Comparison of ENCODE assay signal across 1 cellular context in the genomic region with DNA sequence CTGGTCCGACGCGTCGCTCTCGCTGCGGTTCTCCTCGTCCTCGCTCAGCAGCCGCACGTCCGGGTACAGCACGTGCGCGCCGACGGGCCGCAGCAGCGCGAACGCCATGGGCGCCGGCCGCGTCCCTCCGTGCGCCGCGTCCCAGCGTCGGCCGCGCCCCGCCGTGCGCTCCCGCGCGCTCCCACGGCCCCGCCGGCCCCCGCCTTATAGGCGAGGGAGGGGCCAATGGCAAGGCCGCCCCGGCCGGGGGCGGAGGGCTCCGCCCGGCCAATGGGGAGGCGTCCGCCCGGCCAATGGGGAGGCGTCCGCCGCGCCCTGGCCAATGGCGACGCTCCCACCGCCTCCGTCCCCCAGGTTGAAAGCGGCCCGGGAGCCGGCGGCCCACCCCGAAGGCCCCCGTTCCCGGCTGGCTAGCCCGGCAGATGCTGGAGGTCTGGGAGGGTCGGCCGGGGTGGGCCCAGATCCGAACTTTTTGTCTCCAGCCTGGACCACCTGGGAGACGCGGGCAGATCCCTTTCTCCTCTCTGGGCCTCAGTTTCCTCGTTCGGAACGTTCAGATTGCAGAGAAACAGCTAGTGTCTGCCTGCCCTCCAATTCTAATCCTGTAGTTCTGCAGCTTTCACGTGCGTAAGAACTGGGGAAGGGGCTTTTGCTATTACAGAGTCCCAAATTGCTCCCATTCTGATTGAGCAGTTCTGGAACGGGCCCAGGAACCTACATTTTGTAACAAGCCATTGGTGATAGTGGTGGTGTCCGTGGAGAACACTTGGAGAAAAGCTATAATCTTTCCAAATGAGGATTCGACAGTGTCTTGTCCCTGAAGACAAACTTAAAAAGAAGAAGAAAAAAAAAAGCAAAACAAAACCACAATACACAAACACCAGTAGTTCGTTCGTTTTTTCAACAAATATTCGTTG.
A peak's percentile ranks its signal among the peaks of the same experiment; 100 is the strongest.
TF ChIP-seq lines count a peak whose summit lies in the region.

A gene with protein sequence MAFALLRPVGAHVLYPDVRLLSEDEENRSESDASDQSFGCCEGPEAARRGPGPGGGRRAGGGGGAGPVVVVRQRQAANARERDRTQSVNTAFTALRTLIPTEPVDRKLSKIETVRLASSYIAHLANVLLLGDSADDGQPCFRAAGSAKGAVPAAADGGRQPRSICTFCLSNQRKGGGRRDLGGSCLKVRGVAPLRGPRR (minus strand): TSS at position 180 of the 917 bp plus-strand sequence. CDS start 72 bp downstream, at position 108.

TF ChIP-seq in K562, 482 proteins besides CTCF, POLR2A, EP300 and RAD21 (continued from another document and continues in another):
- peak; percentile 99 for TF ChIP-seq RBM25 (IDR thresholded peaks at IDR 0.05; ENCODE audit: low read depth, low read length, severe bottlenecking)
- TF ChIP-seq, protein P1, sequence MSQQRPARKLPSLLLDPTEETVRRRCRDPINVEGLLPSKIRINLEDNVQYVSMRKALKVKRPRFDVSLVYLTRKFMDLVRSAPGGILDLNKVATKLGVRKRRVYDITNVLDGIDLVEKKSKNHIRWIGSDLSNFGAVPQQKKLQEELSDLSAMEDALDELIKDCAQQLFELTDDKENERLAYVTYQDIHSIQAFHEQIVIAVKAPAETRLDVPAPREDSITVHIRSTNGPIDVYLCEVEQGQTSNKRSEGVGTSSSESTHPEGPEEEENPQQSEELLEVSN (IDR thresholded peaks at IDR 0.05; ENCODE audit: borderline replicate concordance in 1 of 2, extremely low read depth in 1 of 2, insufficient read depth in 1 of 2, insufficient read length in 1 of 2, low read depth in 1 of 2, low read length in 1 of 2, poor library complexity in 1 of 2, severe bottlenecking in 1 of 2): peak; percentile 60 to 81
- TF ChIP-seq, protein P2, sequence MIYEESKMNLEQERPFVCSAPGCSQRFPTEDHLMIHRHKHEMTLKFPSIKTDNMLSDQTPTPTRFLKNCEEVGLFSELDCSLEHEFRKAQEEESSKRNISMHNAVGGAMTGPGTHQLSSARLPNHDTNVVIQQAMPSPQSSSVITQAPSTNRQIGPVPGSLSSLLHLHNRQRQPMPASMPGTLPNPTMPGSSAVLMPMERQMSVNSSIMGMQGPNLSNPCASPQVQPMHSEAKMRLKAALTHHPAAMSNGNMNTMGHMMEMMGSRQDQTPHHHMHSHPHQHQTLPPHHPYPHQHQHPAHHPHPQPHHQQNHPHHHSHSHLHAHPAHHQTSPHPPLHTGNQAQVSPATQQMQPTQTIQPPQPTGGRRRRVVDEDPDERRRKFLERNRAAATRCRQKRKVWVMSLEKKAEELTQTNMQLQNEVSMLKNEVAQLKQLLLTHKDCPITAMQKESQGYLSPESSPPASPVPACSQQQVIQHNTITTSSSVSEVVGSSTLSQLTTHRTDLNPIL (CRISPR knock-in tag; IDR thresholded peaks at IDR 0.05): no peak
- TF ChIP-seq, protein P3, sequence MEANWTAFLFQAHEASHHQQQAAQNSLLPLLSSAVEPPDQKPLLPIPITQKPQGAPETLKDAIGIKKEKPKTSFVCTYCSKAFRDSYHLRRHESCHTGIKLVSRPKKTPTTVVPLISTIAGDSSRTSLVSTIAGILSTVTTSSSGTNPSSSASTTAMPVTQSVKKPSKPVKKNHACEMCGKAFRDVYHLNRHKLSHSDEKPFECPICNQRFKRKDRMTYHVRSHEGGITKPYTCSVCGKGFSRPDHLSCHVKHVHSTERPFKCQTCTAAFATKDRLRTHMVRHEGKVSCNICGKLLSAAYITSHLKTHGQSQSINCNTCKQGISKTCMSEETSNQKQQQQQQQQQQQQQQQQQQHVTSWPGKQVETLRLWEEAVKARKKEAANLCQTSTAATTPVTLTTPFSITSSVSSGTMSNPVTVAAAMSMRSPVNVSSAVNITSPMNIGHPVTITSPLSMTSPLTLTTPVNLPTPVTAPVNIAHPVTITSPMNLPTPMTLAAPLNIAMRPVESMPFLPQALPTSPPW (CRISPR knock-in tag; IDR thresholded peaks at IDR 0.05): peak; percentile 86
- TF ChIP-seq NR4A1 (CRISPR knock-in tag; IDR thresholded peaks at IDR 0.05): no peak
- TF ChIP-seq NR4A1 (tag; IDR thresholded peaks at IDR 0.05): no peak
- peak; percentile 76 for TF ChIP-seq NFYB (IDR thresholded peaks at IDR 0.05; ENCODE audit: extremely low read depth, insufficient read length)
- no peak for TF ChIP-seq MEIS2 (IDR thresholded peaks at IDR 0.05; ENCODE audit: partially characterized antibody)
- peak; percentile 53; the same call in 1 of the 2 replicates for TF ChIP-seq BHLHE40 (IDR thresholded peaks at IDR 0.05; ENCODE audit: low read length)
- TF ChIP-seq ZNF449 (CRISPR knock-in tag; IDR thresholded peaks at IDR 0.05): no peak
- peak; percentile 78 for TF ChIP-seq FOS (IDR thresholded peaks at IDR 0.05; ENCODE audit: extremely low read depth, insufficient read length)
- TF ChIP-seq MCM5 (IDR thresholded peaks at IDR 0.05; ENCODE audit: low read depth): no peak
- peak; percentile 83 for TF ChIP-seq CXXC5 (CRISPR knock-in tag; IDR thresholded peaks at IDR 0.05)
- TF ChIP-seq DACH1 (IDR thresholded peaks at IDR 0.05; ENCODE audit: partially characterized antibody): no peak
- TF ChIP-seq ZNF77 (CRISPR knock-in tag; IDR thresholded peaks at IDR 0.05): no peak
- TF ChIP-seq ZNF436 (CRISPR knock-in tag; IDR thresholded peaks at IDR 0.05): no peak
- TF ChIP-seq ZNF780A (CRISPR knock-in tag; IDR thresholded peaks at IDR 0.05): no peak
- TF ChIP-seq, protein P4, sequence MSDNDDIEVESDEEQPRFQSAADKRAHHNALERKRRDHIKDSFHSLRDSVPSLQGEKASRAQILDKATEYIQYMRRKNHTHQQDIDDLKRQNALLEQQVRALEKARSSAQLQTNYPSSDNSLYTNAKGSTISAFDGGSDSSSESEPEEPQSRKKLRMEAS (CRISPR knock-in tag; IDR thresholded peaks at IDR 0.05): peak; percentile 19; the same call in 1 of the 2 replicates
- 0 out of 2 replicates have a peak, but pooled peaks have one; percentile 62 for TF ChIP-seq GATAD2B (IDR thresholded peaks at IDR 0.05; ENCODE audit: borderline replicate concordance)
- 0 out of 2 replicates have a peak, but pooled peaks have one; percentile 9 for TF ChIP-seq NR3C1 (CRISPR knock-in tag; IDR thresholded peaks at IDR 0.05)
- TF ChIP-seq RBFOX2 (IDR thresholded peaks at IDR 0.05; ENCODE audit: low read depth, low read length): peak; percentile 58
- peak; percentile 48 for TF ChIP-seq ZFX (CRISPR knock-in tag; IDR thresholded peaks at IDR 0.05)
- TF ChIP-seq RUNX1 (IDR thresholded peaks at IDR 0.05; ENCODE audit: low read depth): no peak
- peak; percentile 67 for TF ChIP-seq KDM5B (IDR thresholded peaks at IDR 0.05; ENCODE audit: insufficient replicate concordance, low read depth, low read length)
- peak; percentile 74 for TF ChIP-seq TBP (optimal IDR thresholded peaks at IDR 0.05; ENCODE audit: low read depth, low read length)
- 0 out of 2 replicates have a peak, but pooled peaks have one; percentile 18 for TF ChIP-seq SIN3B (IDR thresholded peaks at IDR 0.05; ENCODE audit: low read depth)
- TF ChIP-seq GTF2A2 (tag; IDR thresholded peaks at IDR 0.05): peak; percentile 77
- TF ChIP-seq CTBP1 (IDR thresholded peaks at IDR 0.05; ENCODE audit: borderline replicate concordance): peak; percentile 75; the same call in 1 of the 2 replicates
- TF ChIP-seq, protein P5, sequence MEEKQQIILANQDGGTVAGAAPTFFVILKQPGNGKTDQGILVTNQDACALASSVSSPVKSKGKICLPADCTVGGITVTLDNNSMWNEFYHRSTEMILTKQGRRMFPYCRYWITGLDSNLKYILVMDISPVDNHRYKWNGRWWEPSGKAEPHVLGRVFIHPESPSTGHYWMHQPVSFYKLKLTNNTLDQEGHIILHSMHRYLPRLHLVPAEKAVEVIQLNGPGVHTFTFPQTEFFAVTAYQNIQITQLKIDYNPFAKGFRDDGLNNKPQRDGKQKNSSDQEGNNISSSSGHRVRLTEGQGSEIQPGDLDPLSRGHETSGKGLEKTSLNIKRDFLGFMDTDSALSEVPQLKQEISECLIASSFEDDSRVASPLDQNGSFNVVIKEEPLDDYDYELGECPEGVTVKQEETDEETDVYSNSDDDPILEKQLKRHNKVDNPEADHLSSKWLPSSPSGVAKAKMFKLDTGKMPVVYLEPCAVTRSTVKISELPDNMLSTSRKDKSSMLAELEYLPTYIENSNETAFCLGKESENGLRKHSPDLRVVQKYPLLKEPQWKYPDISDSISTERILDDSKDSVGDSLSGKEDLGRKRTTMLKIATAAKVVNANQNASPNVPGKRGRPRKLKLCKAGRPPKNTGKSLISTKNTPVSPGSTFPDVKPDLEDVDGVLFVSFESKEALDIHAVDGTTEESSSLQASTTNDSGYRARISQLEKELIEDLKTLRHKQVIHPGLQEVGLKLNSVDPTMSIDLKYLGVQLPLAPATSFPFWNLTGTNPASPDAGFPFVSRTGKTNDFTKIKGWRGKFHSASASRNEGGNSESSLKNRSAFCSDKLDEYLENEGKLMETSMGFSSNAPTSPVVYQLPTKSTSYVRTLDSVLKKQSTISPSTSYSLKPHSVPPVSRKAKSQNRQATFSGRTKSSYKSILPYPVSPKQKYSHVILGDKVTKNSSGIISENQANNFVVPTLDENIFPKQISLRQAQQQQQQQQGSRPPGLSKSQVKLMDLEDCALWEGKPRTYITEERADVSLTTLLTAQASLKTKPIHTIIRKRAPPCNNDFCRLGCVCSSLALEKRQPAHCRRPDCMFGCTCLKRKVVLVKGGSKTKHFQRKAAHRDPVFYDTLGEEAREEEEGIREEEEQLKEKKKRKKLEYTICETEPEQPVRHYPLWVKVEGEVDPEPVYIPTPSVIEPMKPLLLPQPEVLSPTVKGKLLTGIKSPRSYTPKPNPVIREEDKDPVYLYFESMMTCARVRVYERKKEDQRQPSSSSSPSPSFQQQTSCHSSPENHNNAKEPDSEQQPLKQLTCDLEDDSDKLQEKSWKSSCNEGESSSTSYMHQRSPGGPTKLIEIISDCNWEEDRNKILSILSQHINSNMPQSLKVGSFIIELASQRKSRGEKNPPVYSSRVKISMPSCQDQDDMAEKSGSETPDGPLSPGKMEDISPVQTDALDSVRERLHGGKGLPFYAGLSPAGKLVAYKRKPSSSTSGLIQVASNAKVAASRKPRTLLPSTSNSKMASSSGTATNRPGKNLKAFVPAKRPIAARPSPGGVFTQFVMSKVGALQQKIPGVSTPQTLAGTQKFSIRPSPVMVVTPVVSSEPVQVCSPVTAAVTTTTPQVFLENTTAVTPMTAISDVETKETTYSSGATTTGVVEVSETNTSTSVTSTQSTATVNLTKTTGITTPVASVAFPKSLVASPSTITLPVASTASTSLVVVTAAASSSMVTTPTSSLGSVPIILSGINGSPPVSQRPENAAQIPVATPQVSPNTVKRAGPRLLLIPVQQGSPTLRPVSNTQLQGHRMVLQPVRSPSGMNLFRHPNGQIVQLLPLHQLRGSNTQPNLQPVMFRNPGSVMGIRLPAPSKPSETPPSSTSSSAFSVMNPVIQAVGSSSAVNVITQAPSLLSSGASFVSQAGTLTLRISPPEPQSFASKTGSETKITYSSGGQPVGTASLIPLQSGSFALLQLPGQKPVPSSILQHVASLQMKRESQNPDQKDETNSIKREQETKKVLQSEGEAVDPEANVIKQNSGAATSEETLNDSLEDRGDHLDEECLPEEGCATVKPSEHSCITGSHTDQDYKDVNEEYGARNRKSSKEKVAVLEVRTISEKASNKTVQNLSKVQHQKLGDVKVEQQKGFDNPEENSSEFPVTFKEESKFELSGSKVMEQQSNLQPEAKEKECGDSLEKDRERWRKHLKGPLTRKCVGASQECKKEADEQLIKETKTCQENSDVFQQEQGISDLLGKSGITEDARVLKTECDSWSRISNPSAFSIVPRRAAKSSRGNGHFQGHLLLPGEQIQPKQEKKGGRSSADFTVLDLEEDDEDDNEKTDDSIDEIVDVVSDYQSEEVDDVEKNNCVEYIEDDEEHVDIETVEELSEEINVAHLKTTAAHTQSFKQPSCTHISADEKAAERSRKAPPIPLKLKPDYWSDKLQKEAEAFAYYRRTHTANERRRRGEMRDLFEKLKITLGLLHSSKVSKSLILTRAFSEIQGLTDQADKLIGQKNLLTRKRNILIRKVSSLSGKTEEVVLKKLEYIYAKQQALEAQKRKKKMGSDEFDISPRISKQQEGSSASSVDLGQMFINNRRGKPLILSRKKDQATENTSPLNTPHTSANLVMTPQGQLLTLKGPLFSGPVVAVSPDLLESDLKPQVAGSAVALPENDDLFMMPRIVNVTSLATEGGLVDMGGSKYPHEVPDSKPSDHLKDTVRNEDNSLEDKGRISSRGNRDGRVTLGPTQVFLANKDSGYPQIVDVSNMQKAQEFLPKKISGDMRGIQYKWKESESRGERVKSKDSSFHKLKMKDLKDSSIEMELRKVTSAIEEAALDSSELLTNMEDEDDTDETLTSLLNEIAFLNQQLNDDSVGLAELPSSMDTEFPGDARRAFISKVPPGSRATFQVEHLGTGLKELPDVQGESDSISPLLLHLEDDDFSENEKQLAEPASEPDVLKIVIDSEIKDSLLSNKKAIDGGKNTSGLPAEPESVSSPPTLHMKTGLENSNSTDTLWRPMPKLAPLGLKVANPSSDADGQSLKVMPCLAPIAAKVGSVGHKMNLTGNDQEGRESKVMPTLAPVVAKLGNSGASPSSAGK (IDR thresholded peaks at IDR 0.05): peak; percentile 24; the same call in 1 of the 2 replicates
- TF ChIP-seq, protein P6, sequence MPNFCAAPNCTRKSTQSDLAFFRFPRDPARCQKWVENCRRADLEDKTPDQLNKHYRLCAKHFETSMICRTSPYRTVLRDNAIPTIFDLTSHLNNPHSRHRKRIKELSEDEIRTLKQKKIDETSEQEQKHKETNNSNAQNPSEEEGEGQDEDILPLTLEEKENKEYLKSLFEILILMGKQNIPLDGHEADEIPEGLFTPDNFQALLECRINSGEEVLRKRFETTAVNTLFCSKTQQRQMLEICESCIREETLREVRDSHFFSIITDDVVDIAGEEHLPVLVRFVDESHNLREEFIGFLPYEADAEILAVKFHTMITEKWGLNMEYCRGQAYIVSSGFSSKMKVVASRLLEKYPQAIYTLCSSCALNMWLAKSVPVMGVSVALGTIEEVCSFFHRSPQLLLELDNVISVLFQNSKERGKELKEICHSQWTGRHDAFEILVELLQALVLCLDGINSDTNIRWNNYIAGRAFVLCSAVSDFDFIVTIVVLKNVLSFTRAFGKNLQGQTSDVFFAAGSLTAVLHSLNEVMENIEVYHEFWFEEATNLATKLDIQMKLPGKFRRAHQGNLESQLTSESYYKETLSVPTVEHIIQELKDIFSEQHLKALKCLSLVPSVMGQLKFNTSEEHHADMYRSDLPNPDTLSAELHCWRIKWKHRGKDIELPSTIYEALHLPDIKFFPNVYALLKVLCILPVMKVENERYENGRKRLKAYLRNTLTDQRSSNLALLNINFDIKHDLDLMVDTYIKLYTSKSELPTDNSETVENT (CRISPR knock-in tag; IDR thresholded peaks at IDR 0.05): no peak
- 0 out of 2 replicates have a peak, but pooled peaks have one; percentile 42 for TF ChIP-seq CHD2 (IDR thresholded peaks at IDR 0.05; ENCODE audit: low read depth, low read length)
- peak in 1 of 2 experiments; percentile 34; a peak in 2 of 4 replicates for TF ChIP-seq MAZ (CRISPR knock-in tag; conservative IDR thresholded peaks at IDR 0.05 in 1 of 2, IDR thresholded peaks at IDR 0.05 in 1 of 2)
- TF ChIP-seq RFX7 (CRISPR knock-in tag; IDR thresholded peaks at IDR 0.05): no peak
- TF ChIP-seq RB1 (IDR thresholded peaks at IDR 0.05; ENCODE audit: low read depth): peak; percentile 72
- peak; percentile 45 for TF ChIP-seq CCNT2 (IDR thresholded peaks at IDR 0.05; ENCODE audit: borderline replicate concordance, extremely low read depth, insufficient read length, low read depth, low read length)
